In genomic region chr3:183359036-183359435, GRCh38 we compare ENCODE assay signal across 15 cellular contexts.
"Had no signal": no experiment of that assay in that cellular context is flagged by ENCODE, and none has a peak within 500 bp of the region (broad histone marks: within the 10 kb centered on the region; RNA-seq: fewer than 3 reads in every experiment).

No MANE protein-coding gene starts in this region.

- H3K4me3 ChIP-seq: coronary artery, gastrocnemius medialis, tibial nerve had no signal

- H3K27ac ChIP-seq: coronary artery, gastrocnemius medialis, neutrophil, tibial nerve had no signal

- H3K27ac Mint-ChIP-seq: endodermal cell; naive thymus-derived CD4-positive, alpha-beta T cell; stimulated activated memory B cell treated with anti-CD40 and anti-IgM and Interleukin-4, amounts not matched to agents 10 μg/mL and 1 μg/mL and 100 μg/mL, for 72 hours; stimulated activated naive CD8-positive, alpha-beta T cell treated with anti-CD3 and anti-CD28 coated beads, Interleukin-15, Interleukin-2, amounts not matched to agents 100 ng/mL and 50 ng/mL, for 24 hours had no signal

- H3K4me1 Mint-ChIP-seq: stimulated activated memory B cell treated with anti-CD40 and anti-IgM and Interleukin-4, amounts not matched to agents 10 μg/mL and 1 μg/mL and 100 μg/mL, for 72 hours had no signal

- H3K4me1 ChIP-seq: gastrocnemius medialis, tibial nerve had no signal

- H3K36me3 Mint-ChIP-seq: stimulated activated memory B cell treated with anti-CD40 and anti-IgM and Interleukin-4, amounts not matched to agents 10 μg/mL and 1 μg/mL and 100 μg/mL, for 72 hours had no signal

- DNase-seq: caudate nucleus; effector CD4-positive, alpha-beta T cell; endodermal cell; gastrocnemius medialis; kidney; mammary epithelial cell; naive thymus-derived CD4-positive, alpha-beta T cell; posterior cingulate gyrus; right cardiac atrium; stimulated activated CD4-positive, alpha-beta T cell treated with anti-CD3 and anti-CD28 coated beads, Interleukin-4, amount 100 ng/mL, for 24 hours had no signal

- ATAC-seq: gastrocnemius medialis; naive thymus-derived CD4-positive, alpha-beta T cell; right cardiac atrium; stimulated activated memory B cell treated with anti-CD40 and anti-IgM and Interleukin-4, amounts not matched to agents 10 μg/mL and 1 μg/mL and 100 μg/mL, for 72 hours had no signal

- H3K4me3 Mint-ChIP-seq: endodermal cell; naive thymus-derived CD4-positive, alpha-beta T cell; stimulated activated memory B cell treated with anti-CD40 and anti-IgM and Interleukin-4, amounts not matched to agents 10 μg/mL and 1 μg/mL and 100 μg/mL, for 72 hours; stimulated activated naive CD8-positive, alpha-beta T cell treated with anti-CD3 and anti-CD28 coated beads, Interleukin-15, Interleukin-2, amounts not matched to agents 100 ng/mL and 50 ng/mL, for 24 hours had no signal

- H3K9me3 Mint-ChIP-seq: naive thymus-derived CD4-positive, alpha-beta T cell; stimulated activated memory B cell treated with anti-CD40 and anti-IgM and Interleukin-4, amounts not matched to agents 10 μg/mL and 1 μg/mL and 100 μg/mL, for 72 hours; stimulated activated naive CD8-positive, alpha-beta T cell treated with anti-CD3 and anti-CD28 coated beads, Interleukin-15, Interleukin-2, amounts not matched to agents 100 ng/mL and 50 ng/mL, for 24 hours had no signal

- H3K9me3 ChIP-seq: gastrocnemius medialis, neutrophil, tibial nerve had no signal

- H3K27me3 ChIP-seq: gastrocnemius medialis, neutrophil, tibial nerve had no signal

- H3K36me3 ChIP-seq: gastrocnemius medialis, neutrophil, tibial nerve had no signal

- H3K27me3 Mint-ChIP-seq: stimulated activated naive CD8-positive, alpha-beta T cell treated with anti-CD3 and anti-CD28 coated beads, Interleukin-15, Interleukin-2, amounts not matched to agents 100 ng/mL and 50 ng/mL, for 24 hours had no signal
